In genomic region chr11:122093731-122094130, GRCh38 we compare ENCODE assay signal across 19 cellular contexts. TPM values are rescaled to one million over a fixed set of nuclear protein-coding genes. Genes with fewer than 3 reads are reported as not detected.
A peak's percentile ranks its signal among the peaks of the same experiment; 100 is the strongest.
DNase-seq lines count a peak whose midpoint lies in the region; ATAC-seq and TF ChIP-seq lines count a peak whose summit lies in the region.
"Had no signal": no experiment of that assay in that cellular context is flagged by ENCODE, and none has a peak within 500 bp of the region (broad histone marks: within the 10 kb centered on the region; RNA-seq: fewer than 3 reads in every experiment).

No MANE protein-coding gene starts in this region.

- TF ChIP-seq EP300 in stomach (IDR thresholded peaks at IDR 0.05) = no peak

- H3K27me3 ChIP-seq in breast epithelium = peaks cover 0 to 16% of the 10 kb centered on the region in 2 donors
- H3K27me3 ChIP-seq in thoracic aorta (replicated peaks; ENCODE audit: insufficient read depth) = no peaks in the 10 kb centered on the region
- peaks cover 0 to 17% (median 0%) of the 10 kb centered on the region in 3 donors for H3K27me3 ChIP-seq in stomach
- H3K27me3 ChIP-seq: BLaER1 treated with 17β-estradiol and CSF1 and Interleukin-3, amounts not matched to agents 10 nM and 100 nM had no signal

- TF ChIP-seq CTCF in breast epithelium (IDR thresholded peaks at IDR 0.05) = no peak
- TF ChIP-seq CTCF in foreskin fibroblast (IDR thresholded peaks at IDR 0.05; ENCODE audit: low read depth, low read length) = no peak
- TF ChIP-seq CTCF in thoracic aorta (IDR thresholded peaks at IDR 0.05) = no peak
- no peak for TF ChIP-seq CTCF in stomach (IDR thresholded peaks at IDR 0.05)

- in situ Hi-C loops in G401 (cut with HindIII; ENCODE audit: low sequenced_read_pairs) = no loop called here

- H3K9me3 ChIP-seq in breast epithelium (no peaks in the 10 kb centered on the region), thoracic aorta (no peaks in the 10 kb centered on the region), stomach (no peaks in the 10 kb centered on the region)
- H3K9me3 ChIP-seq: BLaER1 treated with 17β-estradiol and CSF1 and Interleukin-3, amounts not matched to agents 10 nM and 100 nM; neutrophil had no signal

- ATAC-seq in thoracic aorta (ENCODE audit: insufficient number of reproducible peaks, low FRiP score, low read depth) = no peak
- ATAC-seq: GM12878 had no signal

- TF ChIP-seq POLR2A in breast epithelium (IDR thresholded peaks at IDR 0.05) (no peak), stomach (IDR thresholded peaks at IDR 0.05) (no peak)

- H3K27ac ChIP-seq in breast epithelium (peak overlapping the region; percentile 76 to 88), thoracic aorta (peak overlapping the region; percentile 48 to 96), stomach (peak overlapping the region in 2 of 5 donors; percentile 21 to 88)
- H3K27ac ChIP-seq: BLaER1 treated with 17β-estradiol and CSF1 and Interleukin-3, amounts not matched to agents 10 nM and 100 nM; neutrophil had no signal

- peak; percentile 77 for DNase-seq in LHCN-M2 (ENCODE audit: low read depth)
- DNase-seq in breast epithelium (ENCODE audit: low spot score in 2 of 2) = no peak
- DNase-seq in foreskin fibroblast = peak in 1 of 2 donors; percentile 71
- no peak for DNase-seq in thoracic aorta (ENCODE audit: low spot score)
- no peak for DNase-seq in G401 (ENCODE audit: low spot score)
- DNase-seq in NCI-H2081 treated with DMSO at 0.1 percent for 48 hours (lab: John Stamatoyannopoulos, UW) = no peak
- DNase-seq in NCI-H1436 (lab: John Stamatoyannopoulos, UW) = no peak
- no peak for DNase-seq in stomach
- DNase-seq: activated CD4-positive, CD25-positive, alpha-beta regulatory T cell treated with anti-CD3 and anti-CD28 coated beads, Interleukin-2, amount 50 U/mL, for 72 hours; cortex of kidney; DMS79; foreskin melanocyte; NCI-H1930; RPMI8226; substantia nigra had no signal

- intact Hi-C loops in breast epithelium (cut with DNase I; ENCODE audit: low total_unique reads) = no loop called here
- intact Hi-C loops in stomach (cut with DNase I; ENCODE audit: low total_unique reads) = no loop called here

- 81 to 88% (median 86%) methylated on average over 4 of the region's 4 CpGs for WGBS in stomach, 5 donors

- H3K4me1 ChIP-seq in breast epithelium (no peaks in the 10 kb centered on the region), thoracic aorta (ENCODE audit: control insufficient read depth in 1 of 2, low read depth in 2 of 2) (peaks cover 31 to 50% of the 10 kb centered on the region in 2 donors), stomach (no peaks in the 10 kb centered on the region)
- H3K4me1 ChIP-seq: BLaER1 treated with 17β-estradiol and CSF1 and Interleukin-3, amounts not matched to agents 10 nM and 100 nM had no signal

- H3K36me3 ChIP-seq in breast epithelium (no peaks in the 10 kb centered on the region), thoracic aorta (no peaks in the 10 kb centered on the region), stomach (peaks cover 0 to under 1% (median 0%) of the 10 kb centered on the region in 4 donors)
- H3K36me3 ChIP-seq: BLaER1 treated with 17β-estradiol and CSF1 and Interleukin-3, amounts not matched to agents 10 nM and 100 nM; neutrophil had no signal

- peak overlapping the region in 1 of 3 donors; percentile 26 for H3K4me3 ChIP-seq in breast epithelium
- H3K4me3 ChIP-seq in foreskin fibroblast (ENCODE audit: low read depth in 1 of 2, low read length in 2 of 2) = peak overlapping the region; percentile 25 to 85
- H3K4me3 ChIP-seq in thoracic aorta = peak overlapping the region; percentile 91
- H3K4me3 ChIP-seq in stomach = no peak overlapping the region
- H3K4me3 ChIP-seq: BLaER1 treated with 17β-estradiol and CSF1 and Interleukin-3, amounts not matched to agents 10 nM and 100 nM; GM12878 had no signal

RNA-seq across cellular contexts. Expression of gene BLID, which starts 22.3 kb away (rescaled TPM):
- total RNA-seq in LHCN-M2 (2014; rRNA removed) (8.0 and 9.9 TPM in 2 replicates), breast epithelium (1 to 10 TPM; 2.0 to 2.8 (median 2.4) TPM), thoracic aorta (10 to 100 TPM; 24.6 to 53.4 TPM), stomach (1 to 10 TPM in 1 of 5 donors, not detected in 4; 3.1 TPM)
- polyA plus RNA-seq in LHCN-M2 (2012) = 0.67 TPM
- total RNA-seq in G401 (2014; rRNA removed; shearing (Covaris generic)) = not detected in 2 replicates
- polyA plus RNA-seq in stomach = not detected
- total RNA-seq: GM12878; T-helper 1 cell treated with Interleukin-12 subunit alpha and Interleukin-12 subunit beta and Interleukin-4 antibody, amounts not matched to agents 30 ng/mL and 1 ng/mL, for 36 hours had no signal
- polyA plus RNA-seq: GM12878 had no signal

Comparison
In these comparisons a context has a peak if more than half of its experiments do, and no peak if none do; other contexts are left out.
1. H3K4me3 ChIP-seq: peak in foreskin fibroblast (2 of 2) and thoracic aorta (single experiment); none in stomach (0 of 4).